In genomic region chr7:148912758-148913541, GRCh38 we compare ENCODE assay signal across 1 cellular context.
TF ChIP-seq lines count a peak whose summit lies in the region.

No MANE protein-coding gene starts in this region.

TF ChIP-seq in GM12878, 131 proteins besides CTCF, POLR2A, EP300 and RAD21 (continued from another document and continues in another):
- TF ChIP-seq IRF4 (IDR thresholded peaks at IDR 0.05; ENCODE audit: low read depth, low read length) (peak; percentile 89), USF1 (IDR thresholded peaks at IDR 0.05; ENCODE audit: borderline replicate concordance, extremely low read length, insufficient read depth, low read depth, low read length) (no peak), ESRRA (IDR thresholded peaks at IDR 0.05; ENCODE audit: low read length) (no peak), JUND (IDR thresholded peaks at IDR 0.05; ENCODE audit: low read depth, low read length) (no peak), NFIC (IDR thresholded peaks at IDR 0.05; ENCODE audit: low read depth, low read length) (peak; percentile 100), ZBTB11 (CRISPR knock-in tag; IDR thresholded peaks at IDR 0.05) (no peak), RELB (IDR thresholded peaks at IDR 0.05; ENCODE audit: low read depth) (peak; percentile 63; the same call in 1 of the 2 replicates), POU2F2 (IDR thresholded peaks at IDR 0.05; ENCODE audit: borderline replicate concordance, low read depth, low read length) (peak; percentile 27; the same call in 1 of the 3 replicates), PAX5 (IDR thresholded peaks at IDR 0.05; ENCODE audit: borderline replicate concordance, low read depth, low read length) (peak; percentile 88), DPF2 (IDR thresholded peaks at IDR 0.05) (peak; percentile 66), CBX5 (IDR thresholded peaks at IDR 0.05; ENCODE audit: low read depth) (0 out of 2 replicates have a peak, but pooled peaks have one; percentile 73), CBFB (IDR thresholded peaks at IDR 0.05; ENCODE audit: low read depth) (peak; percentile 68), CEBPB (IDR thresholded peaks at IDR 0.05; ENCODE audit: borderline replicate concordance in 1 of 2, low read depth in 2 of 2, low read length in 2 of 2) (peak in 1 of 2 experiments; percentile 98; a peak in 1 of 4 replicates), GABPA (IDR thresholded peaks at IDR 0.05; ENCODE audit: low read depth) (peak; percentile 73), NKRF (conservative IDR thresholded peaks at IDR 0.05) (no peak), BMI1 (IDR thresholded peaks at IDR 0.05; ENCODE audit: borderline replicate concordance) (peak; percentile 35; the same call in 1 of the 2 replicates), SPI1 (IDR thresholded peaks at IDR 0.05; ENCODE audit: borderline replicate concordance, insufficient read depth, low read depth, low read length) (no peak), ZNF622 (IDR thresholded peaks at IDR 0.05) (no peak), ASH2L (IDR thresholded peaks at IDR 0.05; ENCODE audit: borderline replicate concordance, low read depth) (no peak), ATF2 (IDR thresholded peaks at IDR 0.05; ENCODE audit: low read length) (peak; percentile 99), FOXM1 (IDR thresholded peaks at IDR 0.05; ENCODE audit: low read depth, low read length) (peak; percentile 99), ATF7 (IDR thresholded peaks at IDR 0.05; ENCODE audit: low read depth) (peak; percentile 57), ZNF207 (IDR thresholded peaks at IDR 0.05; ENCODE audit: borderline replicate concordance) (no peak), CREB1 (IDR thresholded peaks at IDR 0.05; ENCODE audit: low read depth) (peak; percentile 57; the same call in 1 of the 2 replicates), RBBP5 (conservative IDR thresholded peaks at IDR 0.05) (no peak), MTA2 (IDR thresholded peaks at IDR 0.05; ENCODE audit: low read depth) (peak; percentile 59), JUNB (IDR thresholded peaks at IDR 0.05) (peak; percentile 100), RUNX3 (IDR thresholded peaks at IDR 0.05; ENCODE audit: low read length) (peak; percentile 98), ZBED1 (IDR thresholded peaks at IDR 0.05; ENCODE audit: borderline replicate concordance) (peak; percentile 94; the same call in 1 of the 2 replicates), ZNF217 (IDR thresholded peaks at IDR 0.05) (peak; percentile 100), BCL3 (IDR thresholded peaks at IDR 0.05; ENCODE audit: borderline replicate concordance, insufficient read depth, low read depth, low read length, poor library complexity, severe bottlenecking) (peak; percentile 76), PAX8 (IDR thresholded peaks at IDR 0.05) (no peak), CHD2 (IDR thresholded peaks at IDR 0.05; ENCODE audit: borderline replicate concordance, low read depth, low read length) (no peak), ZNF384 (IDR thresholded peaks at IDR 0.05; ENCODE audit: borderline replicate concordance, low read depth, low read length) (no peak), EED (IDR thresholded peaks at IDR 0.05; ENCODE audit: low read depth) (peak; percentile 67), CREM (IDR thresholded peaks at IDR 0.05; ENCODE audit: low read depth) (peak; percentile 78), GATAD2B (conservative IDR thresholded peaks at IDR 0.05; ENCODE audit: low read depth) (peak; percentile 56), NBN (IDR thresholded peaks at IDR 0.05) (no peak), MEF2A (IDR thresholded peaks at IDR 0.05; ENCODE audit: insufficient read depth, low read depth, low read length) (peak; percentile 95)
- TF ChIP-seq, protein P1, sequence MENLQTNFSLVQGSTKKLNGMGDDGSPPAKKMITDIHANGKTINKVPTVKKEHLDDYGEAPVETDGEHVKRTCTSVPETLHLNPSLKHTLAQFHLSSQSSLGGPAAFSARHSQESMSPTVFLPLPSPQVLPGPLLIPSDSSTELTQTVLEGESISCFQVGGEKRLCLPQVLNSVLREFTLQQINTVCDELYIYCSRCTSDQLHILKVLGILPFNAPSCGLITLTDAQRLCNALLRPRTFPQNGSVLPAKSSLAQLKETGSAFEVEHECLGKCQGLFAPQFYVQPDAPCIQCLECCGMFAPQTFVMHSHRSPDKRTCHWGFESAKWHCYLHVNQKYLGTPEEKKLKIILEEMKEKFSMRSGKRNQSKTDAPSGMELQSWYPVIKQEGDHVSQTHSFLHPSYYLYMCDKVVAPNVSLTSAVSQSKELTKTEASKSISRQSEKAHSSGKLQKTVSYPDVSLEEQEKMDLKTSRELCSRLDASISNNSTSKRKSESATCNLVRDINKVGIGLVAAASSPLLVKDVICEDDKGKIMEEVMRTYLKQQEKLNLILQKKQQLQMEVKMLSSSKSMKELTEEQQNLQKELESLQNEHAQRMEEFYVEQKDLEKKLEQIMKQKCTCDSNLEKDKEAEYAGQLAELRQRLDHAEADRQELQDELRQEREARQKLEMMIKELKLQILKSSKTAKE (IDR thresholded peaks at IDR 0.05; ENCODE audit: low read depth, poor library complexity, severe bottlenecking), result peak; percentile 69
- TF ChIP-seq, protein P2, sequence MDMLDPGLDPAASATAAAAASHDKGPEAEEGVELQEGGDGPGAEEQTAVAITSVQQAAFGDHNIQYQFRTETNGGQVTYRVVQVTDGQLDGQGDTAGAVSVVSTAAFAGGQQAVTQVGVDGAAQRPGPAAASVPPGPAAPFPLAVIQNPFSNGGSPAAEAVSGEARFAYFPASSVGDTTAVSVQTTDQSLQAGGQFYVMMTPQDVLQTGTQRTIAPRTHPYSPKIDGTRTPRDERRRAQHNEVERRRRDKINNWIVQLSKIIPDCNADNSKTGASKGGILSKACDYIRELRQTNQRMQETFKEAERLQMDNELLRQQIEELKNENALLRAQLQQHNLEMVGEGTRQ (IDR thresholded peaks at IDR 0.05; ENCODE audit: borderline replicate concordance, low read depth, low read length), result no peak
- TF ChIP-seq, protein P3, sequence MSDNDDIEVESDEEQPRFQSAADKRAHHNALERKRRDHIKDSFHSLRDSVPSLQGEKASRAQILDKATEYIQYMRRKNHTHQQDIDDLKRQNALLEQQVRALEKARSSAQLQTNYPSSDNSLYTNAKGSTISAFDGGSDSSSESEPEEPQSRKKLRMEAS (IDR thresholded peaks at IDR 0.05; ENCODE audit: low read depth, low read length), result no peak
- TF ChIP-seq, protein P4, sequence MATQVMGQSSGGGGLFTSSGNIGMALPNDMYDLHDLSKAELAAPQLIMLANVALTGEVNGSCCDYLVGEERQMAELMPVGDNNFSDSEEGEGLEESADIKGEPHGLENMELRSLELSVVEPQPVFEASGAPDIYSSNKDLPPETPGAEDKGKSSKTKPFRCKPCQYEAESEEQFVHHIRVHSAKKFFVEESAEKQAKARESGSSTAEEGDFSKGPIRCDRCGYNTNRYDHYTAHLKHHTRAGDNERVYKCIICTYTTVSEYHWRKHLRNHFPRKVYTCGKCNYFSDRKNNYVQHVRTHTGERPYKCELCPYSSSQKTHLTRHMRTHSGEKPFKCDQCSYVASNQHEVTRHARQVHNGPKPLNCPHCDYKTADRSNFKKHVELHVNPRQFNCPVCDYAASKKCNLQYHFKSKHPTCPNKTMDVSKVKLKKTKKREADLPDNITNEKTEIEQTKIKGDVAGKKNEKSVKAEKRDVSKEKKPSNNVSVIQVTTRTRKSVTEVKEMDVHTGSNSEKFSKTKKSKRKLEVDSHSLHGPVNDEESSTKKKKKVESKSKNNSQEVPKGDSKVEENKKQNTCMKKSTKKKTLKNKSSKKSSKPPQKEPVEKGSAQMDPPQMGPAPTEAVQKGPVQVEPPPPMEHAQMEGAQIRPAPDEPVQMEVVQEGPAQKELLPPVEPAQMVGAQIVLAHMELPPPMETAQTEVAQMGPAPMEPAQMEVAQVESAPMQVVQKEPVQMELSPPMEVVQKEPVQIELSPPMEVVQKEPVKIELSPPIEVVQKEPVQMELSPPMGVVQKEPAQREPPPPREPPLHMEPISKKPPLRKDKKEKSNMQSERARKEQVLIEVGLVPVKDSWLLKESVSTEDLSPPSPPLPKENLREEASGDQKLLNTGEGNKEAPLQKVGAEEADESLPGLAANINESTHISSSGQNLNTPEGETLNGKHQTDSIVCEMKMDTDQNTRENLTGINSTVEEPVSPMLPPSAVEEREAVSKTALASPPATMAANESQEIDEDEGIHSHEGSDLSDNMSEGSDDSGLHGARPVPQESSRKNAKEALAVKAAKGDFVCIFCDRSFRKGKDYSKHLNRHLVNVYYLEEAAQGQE (IDR thresholded peaks at IDR 0.05; ENCODE audit: low read depth, low read length), result 0 out of 2 replicates have a peak, but pooled peaks have one; percentile 27
